Comparison of ENCODE assay signal across 15 cellular contexts in genomic region chr1:246728311-246728710, GRCh38.
"Had no signal": no experiment of that assay in that cellular context is flagged by ENCODE, and none has a peak within 500 bp of the region (broad histone marks: within the 10 kb centered on the region; RNA-seq: fewer than 3 reads in every experiment).

No MANE protein-coding gene starts in this region.

- H3K4me3 ChIP-seq: ascending aorta, left lung, testis had no signal

- ATAC-seq: activated CD8-positive, alpha-beta T cell treated with anti-CD3 and anti-CD28 coated beads for 36 hours; activated T-cell treated with anti-CD3 and anti-CD28 coated beads, Interleukin-2, amount 50 U/mL, for 72 hours; effector memory CD8-positive, alpha-beta T cell; left lung; stimulated activated naive CD8-positive, alpha-beta T cell treated with anti-CD3 and anti-CD28 coated beads, Interleukin-15, amount 100 ng/mL, for 72 hours had no signal

- H3K9me3 ChIP-seq: ascending aorta, testis had no signal

- H3K27ac ChIP-seq: ascending aorta, left lung, testis had no signal

- H3K27me3 ChIP-seq: ascending aorta, left lung, testis had no signal

- DNase-seq: activated CD8-positive, alpha-beta memory T cell treated with anti-CD3 and anti-CD28 coated beads, Interleukin-2, amount 50 U/mL, for 4 hours; activated CD8-positive, alpha-beta T cell treated with anti-CD3 and anti-CD28 coated beads for 36 hours; activated gamma-delta T cell treated with Interleukin-2 at 50 U/mL for 16 hours; activated naive CD8-positive, alpha-beta T cell treated with anti-CD3 and anti-CD28 coated beads for 36 hours; activated T-cell treated with anti-CD3 and anti-CD28 coated beads, Interleukin-2, amount 50 U/mL, for 72 hours; caudate nucleus; effector memory CD8-positive, alpha-beta T cell; immature natural killer cell; left lung; nephron progenitor cell; stimulated activated CD4-positive, alpha-beta T cell treated with anti-CD3 and anti-CD28 coated beads, Interleukin-4, amount 100 ng/mL, for 4 hours; stimulated activated naive CD8-positive, alpha-beta T cell treated with anti-CD3 and anti-CD28 coated beads, Interleukin-15, amount 100 ng/mL, for 72 hours; SW 1271; testis had no signal
